Comparison of ENCODE assay signal across 9 cellular contexts in genomic region chr20:1466211-1467081, GRCh38. TPM values are rescaled to one million over a fixed set of nuclear protein-coding genes. Genes with fewer than 3 reads are reported as not detected.
DNase-seq lines count a peak whose midpoint lies in the region; ATAC-seq, FAIRE-seq and TF ChIP-seq lines count a peak whose summit lies in the region.
"Had no signal": no experiment of that assay in that cellular context is flagged by ENCODE, and none has a peak within 500 bp of the region (broad histone marks: within the 10 kb centered on the region; RNA-seq: fewer than 3 reads in every experiment).

Gene NSFL1C, minus strand, starts transcription at chr20:1466849. Its CDS starts 25 bp downstream, at chr20:1466824.

- H3K4me3 ChIP-seq in AG10803 (ENCODE audit: low read length) (peak within 1 kb of the TSS; percentile 82), kidney (ENCODE audit: low read length in 2 of 2) (peak within 1 kb of the TSS; percentile 67 to 79)

- DNase-seq in AG10803 (ENCODE audit: low read depth) = peak; percentile 94
- DNase-seq in NCI-H446 (lab: John Stamatoyannopoulos, UW) = peak; percentile 71 to 96
- DNase-seq in cerebellar cortex (ENCODE audit: low spot score) = peak; percentile 87
- peak; percentile 98 for DNase-seq in kidney
- peak; percentile 97 for DNase-seq in stimulated activated CD4-positive, alpha-beta T cell treated with anti-CD3 and anti-CD28 coated beads, Interleukin-15, amount 100 ng/mL, for 24 hours

- H3K9ac ChIP-seq in kidney (ENCODE audit: low read length in 2 of 2) = peak within 1 kb of the TSS; percentile 41 to 49

- peak; percentile 64 for TF ChIP-seq CTCF in AG10803 (conservative IDR thresholded peaks at IDR 0.05; ENCODE audit: low read length)
- TF ChIP-seq CTCF in kidney (IDR thresholded peaks at IDR 0.05; ENCODE audit: borderline replicate concordance, extremely low read depth, insufficient read depth) = peak; percentile 89

- peak within 1 kb of the TSS; percentile 64 to 73 for H3K27ac ChIP-seq in kidney (ENCODE audit: low read depth in 2 of 2, low read length in 2 of 2)

- peak; percentile 87 for ATAC-seq in GM19025 (IDR thresholded peaks at IDR 0.05; ENCODE audit: low read depth, unreplicated experiment)
- peak; percentile 78 for ATAC-seq in HG03342 (IDR thresholded peaks at IDR 0.05; ENCODE audit: unreplicated experiment)
- ATAC-seq in activated CD4-positive, CD25-positive, alpha-beta regulatory T cell treated with anti-CD3 and anti-CD28 coated beads, Interleukin-2, amount 50 U/mL, for 24 hours = peak; percentile 97 to 98

- FAIRE-seq in kidney (lab: Jason Lieb, UNC) = no peak
- FAIRE-seq: colon had no signal

- H3K9me3 ChIP-seq in kidney (ENCODE audit: control insufficient read depth in 1 of 2, low read length in 2 of 2) = no peaks in the 10 kb centered on the region

- intact Hi-C loops in kidney (cut with DNase I) = no loop called here

- peaks cover 4 to 10% of the 10 kb centered on the region in 2 donors for H3K36me3 ChIP-seq in kidney (ENCODE audit: control insufficient read depth in 1 of 2, insufficient read depth in 2 of 2, low read length in 2 of 2)

- peaks cover 14 to 21% of the 10 kb centered on the region in 2 donors for H3K4me1 ChIP-seq in kidney (ENCODE audit: control insufficient read depth in 1 of 2, insufficient read depth in 1 of 2, low read depth in 1 of 2, low read length in 2 of 2)

RNA-seq across cellular contexts. Expression of gene NSFL1C, which starts in this region (rescaled TPM):
- 78.2 TPM for total RNA-seq in kidney
- 76.1 TPM for polyA plus RNA-seq in kidney (ENCODE audit: insufficient read depth, low read depth, low replicate concordance)

Comparison
In these comparisons a context has a peak if more than half of its experiments do, and no peak if none do; other contexts are left out.
1. Peak in every context shown above with its lines: DNase-seq, ATAC-seq, H3K4me3 ChIP-seq and H3K27ac ChIP-seq.